26 cellular contexts compared by ENCODE assay signal in genomic region chr12:5230861-5231260, GRCh38.
"Had no signal": no experiment of that assay in that cellular context is flagged by ENCODE, and none has a peak within 500 bp of the region (broad histone marks: within the 10 kb centered on the region; RNA-seq: fewer than 3 reads in every experiment).

No MANE protein-coding gene starts in this region.

- H3K27me3 ChIP-seq: ascending aorta, MG63, SJCRH30 had no signal

- H3K4me1 ChIP-seq: ascending aorta had no signal

- H3K9me3 Mint-ChIP-seq: activated CD4-positive, alpha-beta T cell treated with anti-CD3 and anti-CD28 coated beads, Interleukin-2, amount 10 ng/mL, durations not matched to agents 24 days and 14 days; activated CD8-positive, alpha-beta T cell treated with anti-CD3 and anti-CD28 coated beads for 36 hours; activated naive CD4-positive, alpha-beta T cell treated with anti-CD3 and anti-CD28 coated beads, Interleukin-2, amount 50 U/mL, for 24 hours; activated T-helper 2 cell treated with anti-CD3 and anti-CD28 coated beads, Interferon-gamma antibody, Interleukin-2, Interleukin-4, amounts not matched to agents 10 μg/mL and 5 μg/mL and 100 μg/mL, durations not matched to agents 14 hours and 24 hours and 36 hours had no signal

- H3K4me3 Mint-ChIP-seq: activated CD4-positive, alpha-beta T cell treated with anti-CD3 and anti-CD28 coated beads, Interleukin-2, amount 10 ng/mL, durations not matched to agents 24 days and 14 days; activated CD8-positive, alpha-beta T cell treated with anti-CD3 and anti-CD28 coated beads for 36 hours; activated naive CD4-positive, alpha-beta T cell treated with anti-CD3 and anti-CD28 coated beads, Interleukin-2, amount 50 U/mL, for 24 hours; activated naive CD8-positive, alpha-beta T cell treated with anti-CD3 and anti-CD28 coated beads, Interleukin-2, amount 10 ng/mL, durations not matched to agents 7 days and 5 days; activated T-cell treated with anti-CD3 and anti-CD28 coated beads, Interleukin-2, amount 50 U/mL, for 24 hours had no signal

- H3K27ac ChIP-seq: ascending aorta, SJCRH30, SK-N-MC had no signal

- DNase-seq: activated CD4-positive, alpha-beta T cell treated with anti-CD3 and anti-CD28 coated beads, Interleukin-2, amount 10 ng/mL, durations not matched to agents 24 days and 14 days; activated CD4-positive, alpha-beta T cell treated with anti-CD3 and anti-CD28 coated beads, Interleukin-2, amount 50 U/mL, for 4 hours; activated CD8-positive, alpha-beta T cell treated with anti-CD3 and anti-CD28 coated beads for 36 hours; activated gamma-delta T cell; activated naive CD4-positive, alpha-beta T cell treated with Interleukin-2 at 50 U/mL for 16 hours; activated naive CD8-positive, alpha-beta T cell treated with anti-CD3 and anti-CD28 coated beads, Interleukin-2, amount 10 ng/mL, durations not matched to agents 7 days and 5 days; activated T-cell treated with anti-CD3 and anti-CD28 coated beads, Interleukin-2, amount 50 U/mL, for 24 hours; amygdala; Kasumi-1; KG1; NCI-H1048; NCI-H1105 treated with DMSO at 0.1 percent for 48 hours; NCI-H1436 treated with DMSO at 0.1 percent for 48 hours; NCI-H187; NCI-H2029 treated with DMSO at 0.1 percent for 48 hours; NCI-H2107; NCI-H226; NCI-H524 treated with DMSO at 0.1 percent for 48 hours; SHP77 had no signal

- H3K36me3 Mint-ChIP-seq: activated naive CD4-positive, alpha-beta T cell treated with anti-CD3 and anti-CD28 coated beads, Interleukin-2, amount 50 U/mL, for 24 hours; activated naive CD8-positive, alpha-beta T cell treated with anti-CD3 and anti-CD28 coated beads, Interleukin-2, amount 10 ng/mL, durations not matched to agents 7 days and 5 days had no signal

- ATAC-seq: activated CD8-positive, alpha-beta T cell treated with anti-CD3 and anti-CD28 coated beads for 36 hours; Panc1 had no signal

- H3K27ac Mint-ChIP-seq: activated CD4-positive, alpha-beta T cell treated with anti-CD3 and anti-CD28 coated beads, Interleukin-2, amount 10 ng/mL, durations not matched to agents 24 days and 14 days; activated CD8-positive, alpha-beta T cell treated with anti-CD3 and anti-CD28 coated beads for 36 hours; activated naive CD4-positive, alpha-beta T cell treated with anti-CD3 and anti-CD28 coated beads, Interleukin-2, amount 50 U/mL, for 24 hours; activated naive CD8-positive, alpha-beta T cell treated with anti-CD3 and anti-CD28 coated beads, Interleukin-2, amount 10 ng/mL, durations not matched to agents 7 days and 5 days; activated T-cell treated with anti-CD3 and anti-CD28 coated beads, Interleukin-2, amount 50 U/mL, for 24 hours; activated T-helper 2 cell treated with anti-CD3 and anti-CD28 coated beads, Interferon-gamma antibody, Interleukin-2, Interleukin-4, amounts not matched to agents 10 μg/mL and 5 μg/mL and 100 μg/mL, durations not matched to agents 14 hours and 24 hours and 36 hours had no signal

- H3K4me1 Mint-ChIP-seq: activated CD4-positive, alpha-beta T cell treated with anti-CD3 and anti-CD28 coated beads, Interleukin-2, amount 10 ng/mL, durations not matched to agents 24 days and 14 days; activated naive CD4-positive, alpha-beta T cell treated with anti-CD3 and anti-CD28 coated beads, Interleukin-2, amount 50 U/mL, for 24 hours; activated naive CD8-positive, alpha-beta T cell treated with anti-CD3 and anti-CD28 coated beads, Interleukin-2, amount 10 ng/mL, durations not matched to agents 7 days and 5 days had no signal
